ENCODE assay signal across 8 cellular contexts in the genomic region with DNA sequence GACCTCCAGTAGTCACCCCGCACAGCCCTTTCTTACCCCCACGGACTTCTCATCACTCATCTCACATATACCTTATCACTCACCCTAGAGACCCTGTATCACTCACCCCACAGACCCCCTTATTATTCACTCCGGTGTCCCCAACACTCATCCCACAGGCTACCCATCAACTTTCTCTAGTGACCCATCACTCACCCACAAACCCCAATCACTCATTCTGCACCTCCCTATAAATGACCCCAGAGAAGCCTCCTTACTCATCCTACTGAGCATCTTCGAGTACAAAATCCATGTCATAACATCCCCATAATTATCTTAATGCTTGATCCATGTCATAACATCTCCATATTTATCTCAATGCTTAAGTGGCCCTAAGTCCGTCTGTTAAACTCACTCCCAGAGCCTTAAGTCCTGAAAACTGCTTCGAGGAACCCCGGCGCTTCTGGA. TPM values are rescaled to one million over a fixed set of nuclear protein-coding genes. Genes with fewer than 3 reads are reported as not detected.
A peak's percentile ranks its signal among the peaks of the same experiment; 100 is the strongest.
DNase-seq lines count a peak whose midpoint lies in the region; ATAC-seq and TF ChIP-seq lines count a peak whose summit lies in the region.

No MANE protein-coding gene starts in this region.

- ATAC-seq in HG02852 (IDR thresholded peaks at IDR 0.05; ENCODE audit: unreplicated experiment) (peak; percentile 7), memory B cell (ENCODE audit: low read depth) (no peak), body of pancreas (no peak)

- H3K4me1 Mint-ChIP-seq in activated naive CD8-positive, alpha-beta T cell treated with anti-CD3 and anti-CD28 coated beads for 36 hours: peaks cover 34% of the 10 kb centered on the region
- peaks cover 23% of the 10 kb centered on the region for H3K4me1 Mint-ChIP-seq in memory B cell

- H3K4me3 Mint-ChIP-seq in activated naive CD8-positive, alpha-beta T cell treated with anti-CD3 and anti-CD28 coated beads for 36 hours: peak overlapping the region; percentile 91
- H3K4me3 Mint-ChIP-seq in memory B cell: peak overlapping the region; percentile 91

- peak overlapping the region; percentile 79 for H3K4me3 ChIP-seq in GM12864 (ENCODE audit: low read depth, low read length)
- H3K4me3 ChIP-seq in body of pancreas: peak overlapping the region in 1 of 2 donors; percentile 48

- TF ChIP-seq CTCF in GM12864 (IDR thresholded peaks at IDR 0.05; ENCODE audit: low read depth, low read length, missing control alignments) (no peak), body of pancreas (IDR thresholded peaks at IDR 0.05) (no peak)

- peaks cover 9% of the 10 kb centered on the region for H3K4me1 ChIP-seq in body of pancreas

- H3K36me3 Mint-ChIP-seq in activated naive CD8-positive, alpha-beta T cell treated with anti-CD3 and anti-CD28 coated beads for 36 hours: peaks cover 20% of the 10 kb centered on the region
- H3K36me3 Mint-ChIP-seq in memory B cell: no peaks in the 10 kb centered on the region

- no peaks in the 10 kb centered on the region for H3K27me3 ChIP-seq in body of pancreas

- peak overlapping the region; percentile 84 for H3K27ac Mint-ChIP-seq in activated naive CD8-positive, alpha-beta T cell treated with anti-CD3 and anti-CD28 coated beads for 36 hours
- peak overlapping the region; percentile 93 for H3K27ac Mint-ChIP-seq in memory B cell

- no peaks in the 10 kb centered on the region for H3K9me3 Mint-ChIP-seq in activated naive CD8-positive, alpha-beta T cell treated with anti-CD3 and anti-CD28 coated beads for 36 hours
- H3K9me3 Mint-ChIP-seq in memory B cell: no peaks in the 10 kb centered on the region

- H3K36me3 ChIP-seq in body of pancreas (replicated peaks in 1 of 2; ENCODE audit: insufficient read depth in 1 of 2, low read depth in 2 of 2): no peaks in the 10 kb centered on the region

- no peaks in the 10 kb centered on the region for H3K27me3 Mint-ChIP-seq in activated naive CD8-positive, alpha-beta T cell treated with anti-CD3 and anti-CD28 coated beads for 36 hours
- H3K27me3 Mint-ChIP-seq in memory B cell: no peaks in the 10 kb centered on the region

- H3K27ac ChIP-seq in body of pancreas: peak overlapping the region in 2 of 4 donors; percentile 89 to 96

- intact Hi-C loops in body of pancreas (cut with DNase I): no loop called here

- no peak for DNase-seq in GM12864 (ENCODE audit: low read depth)
- no peak for DNase-seq in activated naive CD8-positive, alpha-beta T cell treated with anti-CD3 and anti-CD28 coated beads for 36 hours
- DNase-seq in memory B cell (ENCODE audit: low spot score in 2 of 2): no peak
- no peak for DNase-seq in body of pancreas
- DNase-seq in activated CD8-positive, alpha-beta memory T cell treated with anti-CD3 and anti-CD28 coated beads for 24 hours: no peak
- no peak for DNase-seq in NCI-H510A treated with DMSO at 0.1 percent for 48 hours (lab: John Stamatoyannopoulos, UW)
- no peak for DNase-seq in NCI-H2171 (lab: John Stamatoyannopoulos, UW)

- WGBS in body of pancreas, 2 donors: 18 to 28% methylated on average over 4 to 5 of the region's 8 CpGs

- TF ChIP-seq POLR2A in body of pancreas (IDR thresholded peaks at IDR 0.05): no peak

- no peaks in the 10 kb centered on the region for H3K9me3 ChIP-seq in body of pancreas

RNA-seq across cellular contexts. Expression of gene ZNF41, which starts 0.9 kb away (rescaled TPM):
- 1 to 10 TPM; 8.8 TPM for total RNA-seq in activated naive CD8-positive, alpha-beta T cell treated with anti-CD3 and anti-CD28 coated beads for 36 hours
- total RNA-seq in body of pancreas: 1 to 10 TPM; 1.6 to 4.9 TPM
